8 cellular contexts compared by ENCODE assay signal in the genomic region with DNA sequence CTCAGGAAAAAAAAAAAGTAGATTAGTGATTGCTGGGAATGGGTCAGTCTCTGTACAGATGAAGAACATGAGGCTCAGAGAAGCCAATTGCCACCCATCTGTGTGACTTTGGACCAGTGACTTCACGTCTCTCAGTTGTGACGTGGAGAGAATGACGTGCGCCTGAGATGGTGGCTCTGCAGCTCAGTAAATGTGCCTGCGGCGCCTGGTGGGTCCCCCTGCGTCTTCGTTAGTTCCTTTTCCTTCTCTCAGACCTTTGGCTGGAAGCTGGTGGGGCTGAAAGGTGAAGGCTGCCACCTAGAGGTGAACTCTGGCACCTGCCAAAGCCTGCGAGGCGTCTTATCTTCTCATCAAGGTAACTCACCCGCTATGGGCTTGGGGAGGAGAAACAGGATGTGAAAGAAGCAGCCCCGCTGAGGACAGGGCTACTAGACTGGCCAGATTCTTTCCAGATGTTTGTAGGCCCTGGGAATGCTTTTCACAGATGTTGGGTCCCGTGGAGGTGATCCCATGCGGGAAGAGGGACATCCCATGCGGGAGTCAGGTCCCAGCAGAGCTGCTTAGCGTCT. TPM values are rescaled to one million over a fixed set of nuclear protein-coding genes. Genes with fewer than 3 reads are reported as not detected.
DNase-seq lines count a peak whose midpoint lies in the region; ATAC-seq and TF ChIP-seq lines count a peak whose summit lies in the region.

No MANE protein-coding gene starts in this region.

- no peak overlapping the region for H3K4me3 ChIP-seq in WI38 (ENCODE audit: low read depth, low read length)
- no peak overlapping the region for H3K4me3 ChIP-seq in kidney epithelial cell (ENCODE audit: low read depth, low read length)

- no peaks in the 10 kb centered on the region for H3K36me3 ChIP-seq in kidney epithelial cell (ENCODE audit: control insufficient read depth, insufficient read depth, low read length)

- peak; percentile 87 for DNase-seq in AG08396 (ENCODE audit: low spot score)
- DNase-seq in NCI-H446 (lab: John Stamatoyannopoulos, UW): peak; percentile 89 to 97
- peak; percentile 69 to 90 for DNase-seq in T47D (ENCODE audit: low read depth in 1 of 2, low spot score in 1 of 2)
- DNase-seq in kidney epithelial cell (ENCODE audit: low read depth): no peak
- peak; percentile 77 to 87 for DNase-seq in stimulated activated CD4-positive, alpha-beta T cell treated with anti-CD3 and anti-CD28 coated beads, Interleukin-1b, Interleukin-23, amount 100 ng/mL, for 4 hours (ENCODE audit: low read depth in 2 of 2)

- in situ Hi-C loops in T47D (cut with HindIII; ENCODE audit: low pct_unique_long_range_greater_than_20kb, low sequenced_read_pairs): no loop called here

- TF ChIP-seq CTCF in WI38 (IDR thresholded peaks at IDR 0.05; ENCODE audit: low read depth, low read length) (peak; percentile 91), kidney epithelial cell (IDR thresholded peaks at IDR 0.05; ENCODE audit: insufficient read depth, low read length, poor library complexity, severe bottlenecking) (peak; percentile 96)

- no peaks in the 10 kb centered on the region for H3K27me3 ChIP-seq in kidney epithelial cell (ENCODE audit: control insufficient read depth, insufficient read depth, low read length)

- ATAC-seq in GM19035 (IDR thresholded peaks at IDR 0.05; ENCODE audit: unreplicated experiment) (peak; percentile 90), HG03342 (IDR thresholded peaks at IDR 0.05; ENCODE audit: unreplicated experiment) (peak; percentile 87)

RNA-seq across cellular contexts. Expression of a gene that starts 8.7 kb away (rescaled TPM):
- 0.07 and 0.13 TPM in 2 replicates for total RNA-seq in kidney epithelial cell

RNA-seq across cellular contexts. Expression of a gene that starts 19.5 kb away (rescaled TPM):
- total RNA-seq in kidney epithelial cell: 76.6 and 77.5 TPM in 2 replicates

RNA-seq across cellular contexts. Expression of a gene that starts 55.8 kb away (rescaled TPM):
- total RNA-seq in kidney epithelial cell: 17.7 and 27.1 TPM in 2 replicates
